9 cellular contexts compared by ENCODE assay signal in the genomic region with DNA sequence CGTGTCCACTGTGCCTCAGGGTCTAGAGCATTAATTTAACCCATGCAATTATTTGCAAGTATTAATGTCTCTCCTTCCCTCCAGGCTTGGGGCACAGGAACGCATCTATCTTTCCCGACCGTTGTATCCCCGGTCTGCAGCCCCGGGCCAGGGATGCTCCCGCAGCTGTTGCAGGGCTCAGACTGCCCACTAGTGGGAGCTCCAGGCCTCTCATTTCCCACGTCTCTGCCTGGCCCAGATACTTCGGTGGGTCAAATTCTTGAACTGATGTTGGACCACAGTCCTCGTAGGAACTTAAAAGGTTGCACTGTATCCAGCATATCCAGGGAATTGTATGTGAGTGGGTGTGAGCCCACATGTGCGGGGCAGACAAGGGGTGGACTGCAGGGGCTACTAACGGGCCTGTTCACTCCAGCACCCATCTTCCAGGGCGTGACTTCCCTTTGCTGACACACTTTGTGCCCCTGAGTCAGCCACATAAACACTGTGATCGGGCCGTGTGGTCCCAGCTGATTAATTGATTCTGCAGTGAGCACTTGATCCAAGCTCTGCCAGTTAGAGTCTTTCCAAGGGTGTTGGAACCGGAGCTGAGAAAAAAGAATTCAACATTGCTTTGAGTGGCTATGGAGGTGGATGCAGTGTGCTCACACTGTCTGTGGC.
DNase-seq lines count a peak whose midpoint lies in the region; ATAC-seq and TF ChIP-seq lines count a peak whose summit lies in the region.
"Had no signal": no experiment of that assay in that cellular context is flagged by ENCODE, and none has a peak within 500 bp of the region (broad histone marks: within the 10 kb centered on the region; RNA-seq: fewer than 3 reads in every experiment).

No MANE protein-coding gene starts in this region.

- intact Hi-C loops in activated CD4-positive, alpha-beta memory T cell treated with anti-CD3 and anti-CD28 coated beads for 36 hours (cut with micrococcal nuclease): no loop called here

- no peaks in the 10 kb centered on the region for H3K36me3 Mint-ChIP-seq in activated CD4-positive, alpha-beta memory T cell treated with anti-CD3 and anti-CD28 coated beads for 36 hours

- DNase-seq in GM06990 (ENCODE audit: extremely low read depth, insufficient read length) (no peak), LoVo (ENCODE audit: low spot score) (peak; percentile 9), fibroblast of mammary gland (ENCODE audit: low read depth) (peak; percentile 5), DMS79 treated with DMSO at 0.1 percent for 48 hours (lab: John Stamatoyannopoulos, UW) (no peak), NCI-H187 treated with DMSO at 0.1 percent for 48 hours (lab: John Stamatoyannopoulos, UW) (no peak)
- DNase-seq in activated CD4-positive, alpha-beta memory T cell treated with anti-CD3 and anti-CD28 coated beads for 36 hours: peak; percentile 72
- DNase-seq in stimulated activated CD4-positive, alpha-beta T cell treated with anti-CD3 and anti-CD28 coated beads, Interleukin-1b, Interleukin-23, amount 100 ng/mL, for 48 hours: peak; percentile 63

- POLR2A ChIA-PET in activated CD4-positive, alpha-beta memory T cell treated with anti-CD3 and anti-CD28 coated beads for 36 hours (lab: Charles Lee): no interaction called here

- H3K4me3 Mint-ChIP-seq in activated CD4-positive, alpha-beta memory T cell treated with anti-CD3 and anti-CD28 coated beads for 36 hours: no peak overlapping the region
- H3K4me3 Mint-ChIP-seq: nephron had no signal

- no peaks in the 10 kb centered on the region for H3K27me3 ChIP-seq in GM06990 (replicated peaks; ENCODE audit: control insufficient read depth, insufficient read depth, low read length)

- H3K4me3 ChIP-seq in GM06990 (replicated peaks; ENCODE audit: low read depth, low read length) (no peak overlapping the region), fibroblast of mammary gland (ENCODE audit: control insufficient read depth, low read depth, low read length) (no peak overlapping the region)

- no peaks in the 10 kb centered on the region for H3K27me3 Mint-ChIP-seq in activated CD4-positive, alpha-beta memory T cell treated with anti-CD3 and anti-CD28 coated beads for 36 hours

- H3K9me3 Mint-ChIP-seq in activated CD4-positive, alpha-beta memory T cell treated with anti-CD3 and anti-CD28 coated beads for 36 hours: no peaks in the 10 kb centered on the region

- CTCF ChIA-PET in activated CD4-positive, alpha-beta memory T cell treated with anti-CD3 and anti-CD28 coated beads for 36 hours (lab: Charles Lee): interaction anchor here (0.6 to 2.0 kb wide), 12 partner anchors 9 to 624 kb away, joined by 3 to 13 read pairs (median 3); no protein-coding TSS in a partner anchor

- ATAC-seq in GM21526 (IDR thresholded peaks at IDR 0.05; ENCODE audit: low FRiP score, unreplicated experiment): no peak

- no peaks in the 10 kb centered on the region for H3K36me3 ChIP-seq in GM06990 (ENCODE audit: control insufficient read depth, insufficient read depth, low read length)

- no peaks in the 10 kb centered on the region for H3K4me1 Mint-ChIP-seq in activated CD4-positive, alpha-beta memory T cell treated with anti-CD3 and anti-CD28 coated beads for 36 hours (ENCODE audit: low read depth)
- H3K4me1 Mint-ChIP-seq: nephron had no signal

- H3K27ac Mint-ChIP-seq in activated CD4-positive, alpha-beta memory T cell treated with anti-CD3 and anti-CD28 coated beads for 36 hours: no peak overlapping the region
- H3K27ac Mint-ChIP-seq: nephron had no signal

- TF ChIP-seq CTCF in GM06990 (IDR thresholded peaks at IDR 0.05; ENCODE audit: insufficient read depth, low read length, poor library complexity, severe bottlenecking): peak; percentile 97
- TF ChIP-seq CTCF in fibroblast of mammary gland (conservative IDR thresholded peaks at IDR 0.05; ENCODE audit: control insufficient read depth, insufficient read depth, low read depth, low read length): peak; percentile 51

Comparison
In these comparisons a context has a peak if more than half of its experiments do, and no peak if none do; other contexts are left out.
1. DNase-seq: peak in LoVo (single experiment), activated CD4-positive, alpha-beta memory T cell treated with anti-CD3 and anti-CD28 coated beads for 36 hours (single experiment), fibroblast of mammary gland (single experiment) and stimulated activated CD4-positive, alpha-beta T cell treated with anti-CD3 and anti-CD28 coated beads, Interleukin-1b, Interleukin-23, amount 100 ng/mL, for 48 hours (single experiment); none in GM06990 (single experiment), DMS79 treated with DMSO at 0.1 percent for 48 hours (single experiment) and NCI-H187 treated with DMSO at 0.1 percent for 48 hours (single experiment).